Comparison of ENCODE assay signal across 8 cellular contexts in the genomic region with DNA sequence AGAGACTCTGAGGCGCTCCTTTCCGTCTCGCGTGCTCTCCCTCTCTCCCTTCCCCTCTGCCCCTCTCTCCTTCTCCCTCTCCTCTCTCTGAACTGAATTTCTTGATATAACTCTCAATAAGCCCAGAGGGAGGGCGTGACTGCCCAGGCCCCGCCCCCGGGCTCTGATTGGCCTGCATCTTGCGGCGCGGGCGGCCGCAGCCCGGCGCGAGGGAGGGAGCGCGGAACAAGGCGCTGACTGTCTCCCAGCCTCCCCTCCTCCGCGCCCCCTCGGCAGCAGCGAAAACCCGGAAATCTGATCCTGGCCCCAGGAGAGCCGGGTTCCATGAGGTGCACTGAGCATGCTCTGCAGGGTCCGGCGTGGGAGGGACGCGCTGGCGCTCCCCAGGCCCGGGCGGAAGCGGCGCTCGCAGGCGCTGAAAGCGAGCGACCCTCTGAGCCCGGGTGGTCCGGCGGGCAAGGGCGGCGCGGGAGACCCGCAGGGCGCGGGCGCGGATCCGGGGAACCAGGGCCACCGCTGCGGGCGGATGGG. TPM values are rescaled to one million over a fixed set of nuclear protein-coding genes. Genes with fewer than 3 reads are reported as not detected.
DNase-seq lines count a peak whose midpoint lies in the region; TF ChIP-seq lines count a peak whose summit lies in the region.

Gene PCDH9, minus strand, starts transcription at position 94 of the 531 bp plus-strand sequence. CDS start 1,896 bp downstream, outside the sequence.

- peak within 1 kb of the TSS; percentile 98 for H3K9ac ChIP-seq in ES-I3 (ENCODE audit: low read depth, low read length)
- H3K9ac ChIP-seq in SK-N-MC (ENCODE audit: insufficient read length) = peak within 1 kb of the TSS; percentile 69

- POLR2A ChIA-PET in HEK293 (lab: Yijun Ruan, JAX) = no interaction called here

- no peaks in the 10 kb centered on the region for H3K9me3 Mint-ChIP-seq in activated naive CD8-positive, alpha-beta T cell (ENCODE audit: low read depth)

- H3K27me3 ChIP-seq in osteoblast (ENCODE audit: insufficient read depth, low read length) = no peaks in the 10 kb centered on the region

- peak within 1 kb of the TSS; percentile 96 for H2AFZ ChIP-seq in osteoblast (ENCODE audit: low read length)

- H3K27me3 Mint-ChIP-seq in activated naive CD8-positive, alpha-beta T cell = peaks cover 11% of the 10 kb centered on the region

- DNase-seq in MV-4-11 (lab: John Stamatoyannopoulos, UW) (peak; percentile 89), SK-N-MC (ENCODE audit: low read depth, low spot score) (peak; percentile 82), head of caudate nucleus (peak; percentile 97 to 100 (median 99)), osteoblast (ENCODE audit: insufficient read length, low spot score, missing footprints) (peak; percentile 98)

- H3K4me2 ChIP-seq in osteoblast (ENCODE audit: insufficient read depth, low read length) = peak within 1 kb of the TSS; percentile 98

- no peaks in the 10 kb centered on the region for H3K36me3 ChIP-seq in ES-I3 (ENCODE audit: insufficient read depth, low read length)
- peaks cover 0 to 17% of the 10 kb centered on the region in 2 experiments; a peak in 1 of 3 replicates for H3K36me3 ChIP-seq in HEK293 (ENCODE audit: control insufficient read depth in 2 of 2, insufficient read depth in 1 of 2, low read length in 2 of 2)
- H3K36me3 ChIP-seq in SK-N-MC (ENCODE audit: insufficient read depth, low read length) = no peaks in the 10 kb centered on the region
- H3K36me3 ChIP-seq in osteoblast (ENCODE audit: insufficient read depth, low read length) = no peaks in the 10 kb centered on the region

- H3K27ac Mint-ChIP-seq in activated naive CD8-positive, alpha-beta T cell = peak within 1 kb of the TSS; percentile 68

- H3K36me3 Mint-ChIP-seq in activated naive CD8-positive, alpha-beta T cell = no peaks in the 10 kb centered on the region

- peaks cover 6% of the 10 kb centered on the region for H3K4me1 Mint-ChIP-seq in activated naive CD8-positive, alpha-beta T cell (ENCODE audit: low read depth)

- H3K4me3 ChIP-seq in HEK293 (ENCODE audit: low read depth, low read length) (peak within 1 kb of the TSS; percentile 65), SK-N-MC (peak within 1 kb of the TSS; percentile 95), osteoblast (ENCODE audit: insufficient read depth, low read length) (peak within 1 kb of the TSS; percentile 89)

- no peaks in the 10 kb centered on the region for H3K79me2 ChIP-seq in osteoblast (ENCODE audit: insufficient read depth, low read length)

- intact Hi-C loops in head of caudate nucleus (cut with DNase I) = no loop called here

- no peak for TF ChIP-seq CTCF in HEK293 (tag by site-specific recombination; IDR thresholded peaks at IDR 0.05)
- TF ChIP-seq CTCF in osteoblast (IDR thresholded peaks at IDR 0.05; ENCODE audit: extremely low read depth, low read depth, low read length) = no peak

- H3K27ac ChIP-seq in HEK293 (ENCODE audit: extremely low read depth, low read depth, low read length) = peak within 1 kb of the TSS; percentile 32; the same call in 1 of the 2 replicates
- H3K27ac ChIP-seq in SK-N-MC = no peak within 1 kb of the TSS
- H3K27ac ChIP-seq in osteoblast (ENCODE audit: low read depth, low read length) = peak within 1 kb of the TSS; percentile 82
- H3K27ac ChIP-seq in temporal lobe (ENCODE audit: low read depth, low read length) = peak within 1 kb of the TSS; percentile 93

- no peaks in the 10 kb centered on the region for H4K20me1 ChIP-seq in osteoblast (ENCODE audit: insufficient read depth, low read length)

- H3K9me3 ChIP-seq in ES-I3 (ENCODE audit: control insufficient read depth, insufficient read depth, low read length) = no peaks in the 10 kb centered on the region
- no peaks in the 10 kb centered on the region for H3K9me3 ChIP-seq in HEK293 (ENCODE audit: control insufficient read depth, insufficient read depth, low read depth, low read length)
- H3K9me3 ChIP-seq in SK-N-MC (ENCODE audit: low read depth, low read length) = no peaks in the 10 kb centered on the region
- no peaks in the 10 kb centered on the region for H3K9me3 ChIP-seq in osteoblast (ENCODE audit: low read depth, low read length)

- H3K4me1 ChIP-seq in ES-I3 (ENCODE audit: insufficient read depth, low read length) (peaks cover 6% of the 10 kb centered on the region; the same call in 1 of the 2 replicates), HEK293 (ENCODE audit: control insufficient read depth, insufficient read depth, low read length) (no peaks in the 10 kb centered on the region), osteoblast (ENCODE audit: insufficient read depth, low read length) (peaks cover 14% of the 10 kb centered on the region)

- H3K4me3 Mint-ChIP-seq in activated naive CD8-positive, alpha-beta T cell = no peak within 1 kb of the TSS

- CTCF ChIA-PET in HEK293 (lab: Yijun Ruan, JAX) = interaction anchor here (1.4 kb wide), 1 partner anchor 8 kb away, joined by 3 read pairs; no protein-coding TSS in a partner anchor

TF ChIP-seq in HEK293, 187 proteins besides CTCF, POLR2A, EP300 and RAD21 (continues in another document):
- peak; percentile 60 for TF ChIP-seq WT1 (tag by site-specific recombination; IDR thresholded peaks at IDR 0.05)
- TF ChIP-seq ZFP37 (tag by site-specific recombination; IDR thresholded peaks at IDR 0.05) = no peak
- TF ChIP-seq, protein P1, sequence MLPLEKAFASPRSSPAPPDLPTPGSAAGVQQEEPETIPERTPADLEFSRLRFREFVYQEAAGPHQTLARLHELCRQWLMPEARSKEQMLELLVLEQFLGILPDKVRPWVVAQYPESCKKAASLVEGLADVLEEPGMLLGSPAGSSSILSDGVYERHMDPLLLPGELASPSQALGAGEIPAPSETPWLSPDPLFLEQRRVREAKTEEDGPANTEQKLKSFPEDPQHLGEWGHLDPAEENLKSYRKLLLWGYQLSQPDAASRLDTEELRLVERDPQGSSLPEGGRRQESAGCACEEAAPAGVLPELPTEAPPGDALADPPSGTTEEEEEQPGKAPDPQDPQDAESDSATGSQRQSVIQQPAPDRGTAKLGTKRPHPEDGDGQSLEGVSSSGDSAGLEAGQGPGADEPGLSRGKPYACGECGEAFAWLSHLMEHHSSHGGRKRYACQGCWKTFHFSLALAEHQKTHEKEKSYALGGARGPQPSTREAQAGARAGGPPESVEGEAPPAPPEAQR (tag by site-specific recombination; IDR thresholded peaks at IDR 0.05) = no peak
- no peak for TF ChIP-seq ZNF423 (tag by site-specific recombination; IDR thresholded peaks at IDR 0.05)
- no peak for TF ChIP-seq ZBTB21 (tag by site-specific recombination; IDR thresholded peaks at IDR 0.05)
- peak; percentile 68 for TF ChIP-seq ZBTB8A (tag by site-specific recombination; IDR thresholded peaks at IDR 0.05)
- TF ChIP-seq ZNF596 (tag by site-specific recombination; IDR thresholded peaks at IDR 0.05) = peak; percentile 94
- TF ChIP-seq EGR2 (tag by site-specific recombination; IDR thresholded peaks at IDR 0.05; ENCODE audit: low read depth) = peak; percentile 78
- TF ChIP-seq KLF1 (tag by site-specific recombination; IDR thresholded peaks at IDR 0.05) = no peak
- no peak for TF ChIP-seq ZNF133 (tag by site-specific recombination; IDR thresholded peaks at IDR 0.05)
- no peak for TF ChIP-seq ZNF747 (tag by site-specific recombination; IDR thresholded peaks at IDR 0.05)
- TF ChIP-seq, protein P2, sequence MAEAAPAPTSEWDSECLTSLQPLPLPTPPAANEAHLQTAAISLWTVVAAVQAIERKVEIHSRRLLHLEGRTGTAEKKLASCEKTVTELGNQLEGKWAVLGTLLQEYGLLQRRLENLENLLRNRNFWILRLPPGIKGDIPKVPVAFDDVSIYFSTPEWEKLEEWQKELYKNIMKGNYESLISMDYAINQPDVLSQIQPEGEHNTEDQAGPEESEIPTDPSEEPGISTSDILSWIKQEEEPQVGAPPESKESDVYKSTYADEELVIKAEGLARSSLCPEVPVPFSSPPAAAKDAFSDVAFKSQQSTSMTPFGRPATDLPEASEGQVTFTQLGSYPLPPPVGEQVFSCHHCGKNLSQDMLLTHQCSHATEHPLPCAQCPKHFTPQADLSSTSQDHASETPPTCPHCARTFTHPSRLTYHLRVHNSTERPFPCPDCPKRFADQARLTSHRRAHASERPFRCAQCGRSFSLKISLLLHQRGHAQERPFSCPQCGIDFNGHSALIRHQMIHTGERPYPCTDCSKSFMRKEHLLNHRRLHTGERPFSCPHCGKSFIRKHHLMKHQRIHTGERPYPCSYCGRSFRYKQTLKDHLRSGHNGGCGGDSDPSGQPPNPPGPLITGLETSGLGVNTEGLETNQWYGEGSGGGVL (tag by site-specific recombination; IDR thresholded peaks at IDR 0.05) = peak; percentile 85
- TF ChIP-seq ZNF501 (tag by site-specific recombination; IDR thresholded peaks at IDR 0.05) = no peak; the same call in 1 of the 2 replicates
- peak; percentile 85 for TF ChIP-seq ZNF660 (tag by site-specific recombination; IDR thresholded peaks at IDR 0.05)
- TF ChIP-seq ZSCAN30 (tag by site-specific recombination; IDR thresholded peaks at IDR 0.05) = peak; percentile 24
- TF ChIP-seq, protein P3, sequence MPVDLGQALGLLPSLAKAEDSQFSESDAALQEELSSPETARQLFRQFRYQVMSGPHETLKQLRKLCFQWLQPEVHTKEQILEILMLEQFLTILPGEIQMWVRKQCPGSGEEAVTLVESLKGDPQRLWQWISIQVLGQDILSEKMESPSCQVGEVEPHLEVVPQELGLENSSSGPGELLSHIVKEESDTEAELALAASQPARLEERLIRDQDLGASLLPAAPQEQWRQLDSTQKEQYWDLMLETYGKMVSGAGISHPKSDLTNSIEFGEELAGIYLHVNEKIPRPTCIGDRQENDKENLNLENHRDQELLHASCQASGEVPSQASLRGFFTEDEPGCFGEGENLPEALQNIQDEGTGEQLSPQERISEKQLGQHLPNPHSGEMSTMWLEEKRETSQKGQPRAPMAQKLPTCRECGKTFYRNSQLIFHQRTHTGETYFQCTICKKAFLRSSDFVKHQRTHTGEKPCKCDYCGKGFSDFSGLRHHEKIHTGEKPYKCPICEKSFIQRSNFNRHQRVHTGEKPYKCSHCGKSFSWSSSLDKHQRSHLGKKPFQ (tag by site-specific recombination; IDR thresholded peaks at IDR 0.05) = no peak
- TF ChIP-seq SP2 (tag by site-specific recombination; IDR thresholded peaks at IDR 0.05) = peak; percentile 85
- TF ChIP-seq ELK4 (IDR thresholded peaks at IDR 0.05; ENCODE audit: borderline replicate concordance, low read depth, low read length) = peak; percentile 53; the same call in 1 of the 2 replicates

RNA-seq across cellular contexts. Expression of gene PCDH9, which starts in this region (rescaled TPM):
- total RNA-seq in osteoblast = 1.1 and 2.9 TPM in 2 replicates
- 59.0 TPM for total RNA-seq in temporal lobe

Comparison
In these comparisons a context has a peak if more than half of its experiments do, and no peak if none do; other contexts are left out.
1. RNA of gene PCDH9 (total RNA-seq): 59.0 TPM in temporal lobe (single experiment); 1.1 to 2.9 TPM in osteoblast; every median in the first group is over 10 times any median in the second.
2. Peak in every context shown above with its lines, with median percentiles within 50 percentile points of each other: H3K4me3 ChIP-seq and DNase-seq.